In genomic region chr12:111656016-111656415, GRCh38 we compare ENCODE assay signal across 20 cellular contexts.
"Had no signal": no experiment of that assay in that cellular context is flagged by ENCODE, and none has a peak within 500 bp of the region (broad histone marks: within the 10 kb centered on the region; RNA-seq: fewer than 3 reads in every experiment).

No MANE protein-coding gene starts in this region.

- ATAC-seq: gastroesophageal sphincter; left lung; psoas muscle; stimulated activated naive B cell treated with anti-CD40 and anti-IgM and Interleukin-4, amounts not matched to agents 10 μg/mL and 1 μg/mL and 100 μg/mL, for 72 hours; stimulated activated naive CD8-positive, alpha-beta T cell treated with anti-CD3 and anti-CD28 coated beads, Interleukin-15, amount 100 ng/mL, for 72 hours had no signal

- H3K9me3 ChIP-seq: gastroesophageal sphincter, left lung, neutrophil, psoas muscle, sigmoid colon had no signal

- H3K27me3 Mint-ChIP-seq: naive B cell; stimulated activated naive B cell treated with anti-CD40 and anti-IgM and Interleukin-4, amounts not matched to agents 10 μg/mL and 1 μg/mL and 100 μg/mL, for 72 hours; stimulated activated naive CD8-positive, alpha-beta T cell treated with anti-CD3 and anti-CD28 coated beads, Interleukin-15, amount 100 ng/mL, for 72 hours had no signal

- H3K27ac ChIP-seq: gastroesophageal sphincter, left lung, neutrophil, psoas muscle, sigmoid colon, skin epidermis had no signal

- H3K4me1 Mint-ChIP-seq: nephron; stimulated activated naive B cell treated with anti-CD40 and anti-IgM and Interleukin-4, amounts not matched to agents 10 μg/mL and 1 μg/mL and 100 μg/mL, for 72 hours; stimulated activated naive CD8-positive, alpha-beta T cell treated with anti-CD3 and anti-CD28 coated beads, Interleukin-15, amount 100 ng/mL, for 72 hours had no signal

- H3K9me3 Mint-ChIP-seq: naive B cell; nephron; stimulated activated naive B cell treated with anti-CD40 and anti-IgM and Interleukin-4, amounts not matched to agents 10 μg/mL and 1 μg/mL and 100 μg/mL, for 72 hours; stimulated activated naive CD8-positive, alpha-beta T cell treated with anti-CD3 and anti-CD28 coated beads, Interleukin-15, amount 100 ng/mL, for 72 hours had no signal

- H3K27ac Mint-ChIP-seq: nephron; stimulated activated naive B cell treated with anti-CD40 and anti-IgM and Interleukin-4, amounts not matched to agents 10 μg/mL and 1 μg/mL and 100 μg/mL, for 72 hours had no signal

- DNase-seq: cortex of kidney; effector CD8-positive, alpha-beta T cell; glutamatergic neuron; islet precursor cell; left lung; mesenchymal stem cell; naive B cell; psoas muscle; retina; sigmoid colon; stimulated activated CD4-positive, alpha-beta T cell treated with anti-CD3 and anti-CD28 coated beads, Interleukin-2, amount 100 ng/mL, for 24 hours; stimulated activated CD4-positive, alpha-beta T cell treated with anti-CD3 and anti-CD28 coated beads, Interleukin-4, amount 100 ng/mL, for 4 hours; stimulated activated naive B cell treated with anti-CD40 and anti-IgM and Interleukin-4, amounts not matched to agents 10 μg/mL and 1 μg/mL and 100 μg/mL, for 72 hours; stimulated activated naive CD8-positive, alpha-beta T cell treated with anti-CD3 and anti-CD28 coated beads, Interleukin-15, amount 100 ng/mL, for 72 hours; trophoblast cell had no signal

- H3K27me3 ChIP-seq: dorsolateral prefrontal cortex, gastroesophageal sphincter, left lung, neutrophil, sigmoid colon had no signal

- H3K4me3 Mint-ChIP-seq: naive B cell; nephron; stimulated activated naive B cell treated with anti-CD40 and anti-IgM and Interleukin-4, amounts not matched to agents 10 μg/mL and 1 μg/mL and 100 μg/mL, for 72 hours; stimulated activated naive CD8-positive, alpha-beta T cell treated with anti-CD3 and anti-CD28 coated beads, Interleukin-15, amount 100 ng/mL, for 72 hours had no signal

- H3K4me1 ChIP-seq: gastroesophageal sphincter, left lung, psoas muscle, sigmoid colon had no signal
